Comparison of ENCODE assay signal across 17 cellular contexts in genomic region chr19:35883920-35884319, GRCh38. TPM values are rescaled to one million over a fixed set of nuclear protein-coding genes. Genes with fewer than 3 reads are reported as not detected.
DNase-seq lines count a peak whose midpoint lies in the region; ATAC-seq, FAIRE-seq and TF ChIP-seq lines count a peak whose summit lies in the region.
"Had no signal": no experiment of that assay in that cellular context is flagged by ENCODE, and none has a peak within 500 bp of the region (broad histone marks: within the 10 kb centered on the region; RNA-seq: fewer than 3 reads in every experiment).

No MANE protein-coding gene starts in this region.

- POLR2A ChIA-PET in GM12878 (lab: Charles Lee), result interaction anchor here (0.7 to 2.9 kb wide), 6 partner anchors 9 to 189 kb away, joined by 3 to 12 read pairs (median 4); no protein-coding TSS in a partner anchor

- H3K36me3 ChIP-seq in GM12878 (ENCODE audit: control insufficient read depth in 2 of 2, insufficient read depth in 2 of 2, low read length in 1 of 2), result peaks cover 7 to 8% of the 10 kb centered on the region in 2 experiments

- no peaks in the 10 kb centered on the region for H3K9me3 ChIP-seq in GM12878 (replicated peaks; ENCODE audit: control insufficient read depth, insufficient read depth, low read length)
- H3K9me3 ChIP-seq: SJCRH30 had no signal

- FAIRE-seq in GM12878 (lab: Jason Lieb, UNC), result no peak
- FAIRE-seq: A204.1, GM12892, HTR-8/SVneo had no signal

- 0% methylated on average over 2 of the region's 2 CpGs for WGBS in GM12878 (ENCODE audit: insufficient coverage, insufficient replicate concordance, low lambda C conversion rate, missing lambda C conversion rate)

- CTCF ChIA-PET in GM12878 (lab: Yijun Ruan, JAX), result interaction anchor here (1.1 to 9.6 kb wide), 8 partner anchors 9 to 191 kb away, joined by 3 to 145 read pairs (median 9); no protein-coding TSS in a partner anchor

- TF ChIP-seq POLR2A in GM18505 (IDR thresholded peaks at IDR 0.05; ENCODE audit: borderline replicate concordance, extremely low read depth, insufficient read depth, insufficient read length) (peak; percentile 20), GM12878 (IDR thresholded peaks at IDR 0.05; ENCODE audit: low read depth, low read length) (peak; percentile 65; the same call in 1 of the 2 replicates)

- H2AFZ ChIP-seq in GM12878 (ENCODE audit: control insufficient read depth, low read depth, low read length), result no peak overlapping the region
- H2AFZ ChIP-seq: GM23248 had no signal

- BruUV-seq in GM12878 (replicated peaks; lab: Mats Ljungman, UMichigan), result no TSS peak

- intact Hi-C loops in GM12878 (cut with micrococcal nuclease; ENCODE audit: unreplicated experiment), result loop anchor here (5.0 kb wide), 1 partner anchor 192 kb away; no protein-coding TSS in a partner anchor

- H3K27me3 ChIP-seq in GM12878 (replicated peaks in 1 of 2; ENCODE audit: control insufficient read depth in 2 of 2, insufficient read depth in 2 of 2, low read length in 1 of 2), result no peaks in the 10 kb centered on the region
- H3K27me3 ChIP-seq: SJCRH30 had no signal

- H3K4me3 ChIP-seq in GM12878, result no peak overlapping the region
- H3K4me3 ChIP-seq: GM23248, SJCRH30 had no signal

- peak; percentile 57 for DNase-seq in activated T-cell treated with anti-CD3 and anti-CD28 coated beads, Interleukin-2, amount 50 U/mL, for 1 hour
- no peak for DNase-seq in activated T-cell treated with anti-CD3 and anti-CD28 coated beads for 4 hours
- no peak for DNase-seq in GM12878 (ENCODE audit: low read depth, low spot score)
- no peak for DNase-seq in G401 (ENCODE audit: low spot score)
- DNase-seq in D341Med (ENCODE audit: low spot score), result no peak
- DNase-seq: GM23248, HFFc6, NCI-H226, NCI-H526 treated with DMSO at 0.1 percent for 48 hours, SJCRH30 had no signal

- H3K79me2 ChIP-seq in GM12878 (ENCODE audit: control insufficient read depth, insufficient read depth, low read length), result no peaks in the 10 kb centered on the region

- no peak for TF ChIP-seq EP300 in GM12878 (IDR thresholded peaks at IDR 0.05; ENCODE audit: borderline replicate concordance in 1 of 2, control insufficient read depth in 1 of 2, low read depth in 2 of 2, low read length in 2 of 2)

- RAD21 ChIA-PET in GM12878 (lab: Charles Lee; ENCODE audit: unreplicated experiment), result interaction anchor here (0.5 to 7.3 kb wide), 8 partner anchors 10 to 136 kb away, joined by 3 to 107 read pairs (median 4); partner anchors contain the start of genes ALKBH6 and LIN37

- ATAC-seq in GM18505 (IDR thresholded peaks at IDR 0.05; ENCODE audit: unreplicated experiment) (no peak), GM12878 (no peak)

- in situ Hi-C loops in GM12878 (cut with MboI) (no loop called here), G401 (cut with HindIII; ENCODE audit: low sequenced_read_pairs) (no loop called here)

- TF ChIP-seq RAD21 in GM12878 (IDR thresholded peaks at IDR 0.05; ENCODE audit: insufficient read depth, low read depth, low read length), result no peak

- H3K27ac ChIP-seq in GM12878 (ENCODE audit: control insufficient read depth, insufficient read depth), result no peak overlapping the region
- H3K27ac ChIP-seq: GM23248, SJCRH30 had no signal

- H3K9ac ChIP-seq in GM12878 (ENCODE audit: control insufficient read depth, insufficient read depth, low read length), result no peak overlapping the region
- H3K9ac ChIP-seq: GM23248 had no signal

- no peak overlapping the region for H3K4me2 ChIP-seq in GM12878 (ENCODE audit: control insufficient read depth, insufficient read depth)

- no peaks in the 10 kb centered on the region for H3K4me1 ChIP-seq in GM12878 (ENCODE audit: control insufficient read depth, insufficient read depth, low read length)
- H3K4me1 ChIP-seq: SJCRH30 had no signal

- no peak for TF ChIP-seq CTCF in GM12878 (IDR thresholded peaks at IDR 0.05 in 2 of 3, conservative IDR thresholded peaks at IDR 0.05 in 1 of 3; ENCODE audit: control insufficient read depth in 2 of 3, extremely low read depth in 1 of 3, insufficient read depth in 1 of 3, low read depth in 3 of 3, low read length in 3 of 3)

- peaks cover 3% of the 10 kb centered on the region; the same call in 1 of the 2 replicates for H4K20me1 ChIP-seq in GM12878 (ENCODE audit: control insufficient read depth, insufficient read depth)

- SMC1A ChIA-PET in GM12878 (lab: Charles Lee; ENCODE audit: uncharacterized antibody, unreplicated experiment), result interaction anchor here (0.5 to 6.7 kb wide), 9 partner anchors 8 to 189 kb away, joined by 3 to 90 read pairs (median 5); partner anchors contain the start of gene NFKBID

RNA-seq across cellular contexts. Expression of gene APLP1, which starts 15.5 kb away (rescaled TPM):
- 0.23 and 0.47 TPM in 2 replicates for total RNA-seq in GM12878 (2013; cell fraction: nucleolus; rRNA removed)
- total RNA-seq in GM12878 (2014; rRNA removed) (1.0 and 1.9 TPM in 2 replicates), GM12878 (2014; rRNA removed; fragmentation: Illumina TruSeq; extraction: Trizol) (0.45 TPM in 1 of 2 replicates, not detected in the other), GM12878 (2021) (0.51 and 1.5 TPM in 2 replicates)
- polyA plus RNA-seq in GM12878 (2011; ENCODE audit: low read depth), result 1.2 TPM
- polyA plus RNA-seq in GM12878 (2011; rRNA removed) (1.3 and 2.2 TPM in 2 replicates), GM12878 (2014; fragmentation: Illumina TruSeq; extraction: Trizol) (0.91 TPM in 1 of 2 replicates, not detected in the other), GM12878 (2014; fragmentation: Nextera tagmentation; extraction: Ambion mirVana) (under 1 TPM in 1 of 2 experiments, not detected in 1; 0.07 TPM), GM12878 (2014; rRNA removed) (0.62 and 0.83 TPM in 2 replicates), GM12878 (2016; fragmentation: Nextera tagmentation; extraction: Ambion mirVana) (1 to 10 TPM; 1.2 to 1.8 TPM)
- 1.5 and 1.8 TPM in 2 replicates for polyA plus RNA-seq in GM12878 (2011; cell fraction: cytosol; rRNA removed)
- 5.1 and 5.7 TPM in 2 replicates for polyA plus RNA-seq in GM12878 (2011; cell fraction: nucleus; rRNA removed)
- polyA plus RNA-seq in GM12878 (2012), result 1.5 and 1.7 TPM in 2 replicates
- 1.3 and 6.9 TPM in 2 replicates for polyA minus RNA-seq in GM12878 (2011; rRNA and poly(A)+ RNA removed)
- 1.3 and 1.5 TPM in 2 replicates for polyA minus RNA-seq in GM12878 (2011; cell fraction: cytosol; rRNA and poly(A)+ RNA removed)
- polyA minus RNA-seq in GM12878 (2011; cell fraction: nucleus; rRNA and poly(A)+ RNA removed), result 1.7 and 1.9 TPM in 2 replicates
- 121 and 133 TPM in 2 replicates for total RNA-seq in G401 (2014; rRNA removed; shearing (Covaris generic))
- polyA plus RNA-seq: CD14-positive monocyte had no signal

RNA-seq across cellular contexts. Expression of gene NFKBID, which starts 16.4 kb away (rescaled TPM):
- 84.8 and 94.2 TPM in 2 replicates for total RNA-seq in GM12878 (2013; cell fraction: nucleolus; rRNA removed)
- total RNA-seq in GM12878 (2014; rRNA removed), result 32.0 and 36.3 TPM in 2 replicates
- total RNA-seq in GM12878 (2014; rRNA removed; fragmentation: Illumina TruSeq; extraction: Trizol), result 13.4 and 13.8 TPM in 2 replicates
- 30.3 and 36.9 TPM in 2 replicates for total RNA-seq in GM12878 (2021)
- polyA plus RNA-seq in GM12878 (2011; ENCODE audit: low read depth), result 30.6 TPM
- polyA plus RNA-seq in GM12878 (2011; rRNA removed), result 5.9 and 12.3 TPM in 2 replicates
- 19.8 and 22.3 TPM in 2 replicates for polyA plus RNA-seq in GM12878 (2011; cell fraction: cytosol; rRNA removed)
- 130 and 132 TPM in 2 replicates for polyA plus RNA-seq in GM12878 (2011; cell fraction: nucleus; rRNA removed)
- polyA plus RNA-seq in GM12878 (2012), result 28.7 and 39.4 TPM in 2 replicates
- 18.0 and 25.1 TPM in 2 replicates for polyA plus RNA-seq in GM12878 (2014; fragmentation: Illumina TruSeq; extraction: Trizol)
- 1 to 10 TPM; 3.0 to 3.8 TPM for polyA plus RNA-seq in GM12878 (2014; fragmentation: Nextera tagmentation; extraction: Ambion mirVana)
- 46.7 and 53.3 TPM in 2 replicates for polyA plus RNA-seq in GM12878 (2014; rRNA removed)
- 10 to 100 TPM; 16.6 to 19.5 TPM for polyA plus RNA-seq in GM12878 (2016; fragmentation: Nextera tagmentation; extraction: Ambion mirVana)
- 15.9 and 34.7 TPM in 2 replicates for polyA minus RNA-seq in GM12878 (2011; rRNA and poly(A)+ RNA removed)
- 9.9 and 10.3 TPM in 2 replicates for polyA minus RNA-seq in GM12878 (2011; cell fraction: cytosol; rRNA and poly(A)+ RNA removed)
- polyA minus RNA-seq in GM12878 (2011; cell fraction: nucleus; rRNA and poly(A)+ RNA removed), result 56.5 and 78.1 TPM in 2 replicates
- 4.1 and 8.4 TPM in 2 replicates for total RNA-seq in G401 (2014; rRNA removed; shearing (Covaris generic))

RNA-seq across cellular contexts. Expression of gene HCST, which starts 18.4 kb away (rescaled TPM):
- total RNA-seq in GM12878 (2013; cell fraction: nucleolus; rRNA removed), result 2.4 and 3.4 TPM in 2 replicates
- total RNA-seq in GM12878 (2014; rRNA removed) (27.3 and 33.3 TPM in 2 replicates), GM12878 (2014; rRNA removed; fragmentation: Illumina TruSeq; extraction: Trizol) (25.5 and 26.1 TPM in 2 replicates), GM12878 (2021) (28.6 and 30.7 TPM in 2 replicates)
- polyA plus RNA-seq in GM12878 (2011; ENCODE audit: low read depth), result 203 TPM
- polyA plus RNA-seq in GM12878 (2011; rRNA removed) (9.8 and 13.3 TPM in 2 replicates), GM12878 (2014; fragmentation: Illumina TruSeq; extraction: Trizol) (3.0 and 7.5 TPM in 2 replicates), GM12878 (2014; fragmentation: Nextera tagmentation; extraction: Ambion mirVana) (10 to 100 TPM; 34.0 to 40.4 TPM), GM12878 (2014; rRNA removed) (79.6 and 82.0 TPM in 2 replicates), GM12878 (2016; fragmentation: Nextera tagmentation; extraction: Ambion mirVana) (10 to 100 TPM; 41.9 to 48.2 TPM)
- 33.0 and 45.1 TPM in 2 replicates for polyA plus RNA-seq in GM12878 (2011; cell fraction: cytosol; rRNA removed)
- polyA plus RNA-seq in GM12878 (2011; cell fraction: nucleus; rRNA removed), result 9.7 and 15.3 TPM in 2 replicates
- polyA plus RNA-seq in GM12878 (2012), result 51.7 and 80.9 TPM in 2 replicates
- 23.0 and 67.9 TPM in 2 replicates for polyA minus RNA-seq in GM12878 (2011; rRNA and poly(A)+ RNA removed)
- polyA minus RNA-seq in GM12878 (2011; cell fraction: cytosol; rRNA and poly(A)+ RNA removed), result 10.2 and 17.3 TPM in 2 replicates
- polyA minus RNA-seq in GM12878 (2011; cell fraction: nucleus; rRNA and poly(A)+ RNA removed), result 3.0 and 7.3 TPM in 2 replicates
- not detected in 2 replicates for total RNA-seq in G401 (2014; rRNA removed; shearing (Covaris generic))
- total RNA-seq: GM23248, SJCRH30 had no signal

RNA-seq across cellular contexts. Expression of gene TYROBP, which starts 24.2 kb away (rescaled TPM):
- not detected in 2 replicates for total RNA-seq in GM12878 (2013; cell fraction: nucleolus; rRNA removed)
- 0.44 and 0.62 TPM in 2 replicates for total RNA-seq in GM12878 (2014; rRNA removed)
- 0.36 and 0.41 TPM in 2 replicates for total RNA-seq in GM12878 (2014; rRNA removed; fragmentation: Illumina TruSeq; extraction: Trizol)
- total RNA-seq in GM12878 (2021), result 0.40 and 0.54 TPM in 2 replicates
- polyA plus RNA-seq in GM12878 (2011; ENCODE audit: low read depth), result not detected
- polyA plus RNA-seq in GM12878 (2011; rRNA removed), result not detected in 2 replicates
- 0.27 TPM in 1 of 2 replicates, not detected in the other for polyA plus RNA-seq in GM12878 (2011; cell fraction: cytosol; rRNA removed)
- not detected in 2 replicates for polyA plus RNA-seq in GM12878 (2011; cell fraction: nucleus; rRNA removed)
- not detected in 2 replicates for polyA plus RNA-seq in GM12878 (2012)
- 0.78 TPM in 1 of 2 replicates, not detected in the other for polyA plus RNA-seq in GM12878 (2014; fragmentation: Illumina TruSeq; extraction: Trizol)
- polyA plus RNA-seq in GM12878 (2014; fragmentation: Nextera tagmentation; extraction: Ambion mirVana), result under 1 TPM in 1 of 2 experiments, not detected in 1; 0.33 TPM
- 1.4 and 2.4 TPM in 2 replicates for polyA plus RNA-seq in GM12878 (2014; rRNA removed)
- under 1 TPM; 0.54 to 0.62 TPM for polyA plus RNA-seq in GM12878 (2016; fragmentation: Nextera tagmentation; extraction: Ambion mirVana)
- not detected in 2 replicates for polyA minus RNA-seq in GM12878 (2011; rRNA and poly(A)+ RNA removed)
- polyA minus RNA-seq in GM12878 (2011; cell fraction: cytosol; rRNA and poly(A)+ RNA removed), result not detected in 2 replicates
- polyA minus RNA-seq in GM12878 (2011; cell fraction: nucleus; rRNA and poly(A)+ RNA removed), result not detected in 2 replicates
- total RNA-seq in G401 (2014; rRNA removed; shearing (Covaris generic)), result 7.3 TPM in 1 of 2 replicates, not detected in the other
- total RNA-seq: GM23248, HFFc6, OCI-LY7, RPMI7951, SJCRH30 had no signal
- polyA plus RNA-seq: GM23248 had no signal

RNA-seq across cellular contexts. Expression of gene KIRREL2, which starts 27.2 kb away (rescaled TPM):
- 0.39 and 0.69 TPM in 2 replicates for total RNA-seq in GM12878 (2013; cell fraction: nucleolus; rRNA removed)
- total RNA-seq in GM12878 (2014; rRNA removed) (not detected in 2 replicates), GM12878 (2014; rRNA removed; fragmentation: Illumina TruSeq; extraction: Trizol) (not detected in 2 replicates), GM12878 (2021) (not detected in 2 replicates)
- not detected for polyA plus RNA-seq in GM12878 (2011; ENCODE audit: low read depth)
- polyA plus RNA-seq in GM12878 (2011; rRNA removed) (0.03 TPM in 1 of 2 replicates, not detected in the other), GM12878 (2014; fragmentation: Illumina TruSeq; extraction: Trizol) (0.08 TPM in 1 of 2 replicates, not detected in the other), GM12878 (2014; fragmentation: Nextera tagmentation; extraction: Ambion mirVana) (not detected), GM12878 (2014; rRNA removed) (0.06 TPM in 1 of 2 replicates, not detected in the other), GM12878 (2016; fragmentation: Nextera tagmentation; extraction: Ambion mirVana) (not detected)
- 0.05 and 0.10 TPM in 2 replicates for polyA plus RNA-seq in GM12878 (2011; cell fraction: cytosol; rRNA removed)
- 0.12 and 0.24 TPM in 2 replicates for polyA plus RNA-seq in GM12878 (2011; cell fraction: nucleus; rRNA removed)
- 0.07 and 0.18 TPM in 2 replicates for polyA plus RNA-seq in GM12878 (2012)
- polyA minus RNA-seq in GM12878 (2011; rRNA and poly(A)+ RNA removed), result 0.10 TPM in 1 of 2 replicates, not detected in the other
- not detected in 2 replicates for polyA minus RNA-seq in GM12878 (2011; cell fraction: cytosol; rRNA and poly(A)+ RNA removed)
- 0.12 TPM in 1 of 2 replicates, not detected in the other for polyA minus RNA-seq in GM12878 (2011; cell fraction: nucleus; rRNA and poly(A)+ RNA removed)
- 3.0 and 5.2 TPM in 2 replicates for total RNA-seq in G401 (2014; rRNA removed; shearing (Covaris generic))
- total RNA-seq: GM23248, RPMI7951, SJCRH30 had no signal
- polyA plus RNA-seq: CD14-positive monocyte, GM23248 had no signal

Comparison
In these comparisons a context has a peak if more than half of its experiments do, and no peak if none do; other contexts are left out.
1. RNA of gene APLP1, which starts 15.5 kb away (total RNA-seq): 121 to 133 TPM in G401; 0.23 to 1.9 TPM in GM12878; every median in the first group is over 10 times any median in the second.